Comparison of ENCODE assay signal across 20 cellular contexts in genomic region chr4:29908276-29908675, GRCh38.
"Had no signal": no experiment of that assay in that cellular context is flagged by ENCODE, and none has a peak within 500 bp of the region (broad histone marks: within the 10 kb centered on the region; RNA-seq: fewer than 3 reads in every experiment).

No MANE protein-coding gene starts in this region.

- H3K4me1 ChIP-seq: foreskin keratinocyte, right atrium auricular region, suprapubic skin, thyroid gland had no signal

- ATAC-seq: foreskin keratinocyte; left colon; left ventricle myocardium superior; naive thymus-derived CD4-positive, alpha-beta T cell; stimulated activated effector memory CD8-positive, alpha-beta T cell treated with anti-CD3 and anti-CD28 coated beads, Interleukin-12 subunit alpha, Interleukin-12 subunit beta, amount 100 ng/mL, for 72 hours; stimulated activated naive CD8-positive, alpha-beta T cell treated with anti-CD3 and anti-CD28 coated beads, Interleukin-15, Interleukin-2, amounts not matched to agents 100 U/mL and 50 U/mL, for 24 hours had no signal

- H3K27ac ChIP-seq: foreskin keratinocyte, hepatocyte, ovary, right atrium auricular region, suprapubic skin, thyroid gland had no signal

- H3K4me2 ChIP-seq: hepatocyte had no signal

- H3K36me3 ChIP-seq: ovary, right atrium auricular region, suprapubic skin, thyroid gland had no signal

- H3K9me3 ChIP-seq: ovary, right atrium auricular region, suprapubic skin, thyroid gland had no signal

- DNase-seq: endodermal cell; erythroblast; foreskin keratinocyte; head of caudate nucleus; left colon; left ventricle myocardium superior; mesendoderm; naive thymus-derived CD4-positive, alpha-beta T cell; nephron progenitor cell; nucleus accumbens; ovary; stimulated activated CD4-positive, alpha-beta T cell treated with anti-CD3 and anti-CD28 coated beads, Interleukin-4, amount 100 ng/mL, for 1 hour; stimulated activated CD8-positive, alpha-beta memory T cell treated with anti-CD3 and anti-CD28 coated beads, Interleukin-4, amount 100 ng/mL, for 48 hours; stimulated activated naive CD8-positive, alpha-beta T cell treated with anti-CD3 and anti-CD28 coated beads, Interleukin-15, Interleukin-2, amounts not matched to agents 100 U/mL and 50 U/mL, for 24 hours; thyroid gland had no signal

- H3K79me2 ChIP-seq: hepatocyte had no signal

- H3K27me3 ChIP-seq: foreskin keratinocyte, hepatocyte, ovary, right atrium auricular region, suprapubic skin, thyroid gland had no signal

- H2AFZ ChIP-seq: hepatocyte had no signal

- H3K4me3 ChIP-seq: hepatocyte, lung, ovary, right atrium auricular region, suprapubic skin, thyroid gland had no signal
